In genomic region chr3:175355801-175356335, GRCh38 we compare ENCODE assay signal across 23 cellular contexts.
"Had no signal": no experiment of that assay in that cellular context is flagged by ENCODE, and none has a peak within 500 bp of the region (broad histone marks: within the 10 kb centered on the region; RNA-seq: fewer than 3 reads in every experiment).

No MANE protein-coding gene starts in this region.

- H3K27ac Mint-ChIP-seq: immature natural killer cell; memory B cell; natural killer cell treated with Interleukin-12 subunit alpha and Interleukin-12 subunit beta and Interleukin-15 and Interleukin-18, amount 100 ng/mL, for 72 hours; neural progenitor cell; progenitor cell of endocrine pancreas; stimulated activated effector memory CD8-positive, alpha-beta T cell treated with anti-CD3 and anti-CD28 coated beads, Interleukin-12 subunit alpha, Interleukin-12 subunit beta, amount 100 ng/mL, for 72 hours; type B pancreatic cell had no signal

- H3K9ac ChIP-seq: neural progenitor cell had no signal

- H3K4me1 Mint-ChIP-seq: immature natural killer cell; memory B cell; neural progenitor cell; stimulated activated effector memory CD8-positive, alpha-beta T cell treated with anti-CD3 and anti-CD28 coated beads, Interleukin-12 subunit alpha, Interleukin-12 subunit beta, amount 100 ng/mL, for 72 hours had no signal

- ATAC-seq: gastroesophageal sphincter; lower lobe of right lung; natural killer cell treated with Interleukin-12 subunit alpha and Interleukin-12 subunit beta and Interleukin-15 and Interleukin-18, amount 100 ng/mL, for 72 hours; pancreas; right cardiac atrium; stimulated activated effector memory CD8-positive, alpha-beta T cell treated with anti-CD3 and anti-CD28 coated beads, Interleukin-12 subunit alpha, Interleukin-12 subunit beta, amount 100 ng/mL, for 72 hours; stimulated activated naive CD8-positive, alpha-beta T cell treated with anti-CD3 and anti-CD28 coated beads, Interleukin-15, Interleukin-2, amounts not matched to agents 100 U/mL and 50 U/mL, for 24 hours had no signal

- H3K27me3 ChIP-seq: esophagus squamous epithelium, gastroesophageal sphincter, neural progenitor cell, pancreas, suprapubic skin, thyroid gland had no signal

- H3K36me3 Mint-ChIP-seq: immature natural killer cell; memory B cell; natural killer cell treated with Interleukin-12 subunit alpha and Interleukin-12 subunit beta and Interleukin-15 and Interleukin-18, amount 100 ng/mL, for 72 hours; neural progenitor cell; stimulated activated effector memory CD8-positive, alpha-beta T cell treated with anti-CD3 and anti-CD28 coated beads, Interleukin-12 subunit alpha, Interleukin-12 subunit beta, amount 100 ng/mL, for 72 hours; type B pancreatic cell had no signal

- H2AFZ ChIP-seq: neural progenitor cell had no signal

- H3K4me3 ChIP-seq: esophagus squamous epithelium, gastroesophageal sphincter, left ventricle myocardium inferior, lower lobe of right lung, neural progenitor cell, pancreas, suprapubic skin, thyroid gland had no signal

- H3K9me3 ChIP-seq: esophagus squamous epithelium, gastroesophageal sphincter, left ventricle myocardium inferior, lower lobe of right lung, pancreas, suprapubic skin, thyroid gland had no signal

- H3K9me3 Mint-ChIP-seq: neural progenitor cell, type B pancreatic cell had no signal

- H3K27me3 Mint-ChIP-seq: memory B cell; natural killer cell treated with Interleukin-12 subunit alpha and Interleukin-12 subunit beta and Interleukin-15 and Interleukin-18, amount 100 ng/mL, for 72 hours; progenitor cell of endocrine pancreas; type B pancreatic cell had no signal

- H3K4me3 Mint-ChIP-seq: immature natural killer cell; memory B cell; natural killer cell treated with Interleukin-12 subunit alpha and Interleukin-12 subunit beta and Interleukin-15 and Interleukin-18, amount 100 ng/mL, for 72 hours; neural progenitor cell; stimulated activated effector memory CD8-positive, alpha-beta T cell treated with anti-CD3 and anti-CD28 coated beads, Interleukin-12 subunit alpha, Interleukin-12 subunit beta, amount 100 ng/mL, for 72 hours; type B pancreatic cell had no signal

- H3K4me2 ChIP-seq: neural progenitor cell had no signal

- DNase-seq: dermis blood vessel endothelial cell; esophagus squamous epithelium; foreskin fibroblast; glutamatergic neuron; immature natural killer cell; left ventricle myocardium inferior; lower lobe of right lung; midbrain; nucleus accumbens; pancreas; right cardiac atrium; stimulated activated CD4-positive, alpha-beta T cell treated with anti-CD3 and anti-CD28 coated beads, Interleukin-4, amount 100 ng/mL, for 1 hour; stimulated activated CD8-positive, alpha-beta memory T cell treated with anti-CD3 and anti-CD28 coated beads, Interleukin-4, amount 100 ng/mL, for 48 hours; stimulated activated naive CD8-positive, alpha-beta T cell treated with anti-CD3 and anti-CD28 coated beads, Interleukin-15, Interleukin-2, amounts not matched to agents 100 U/mL and 50 U/mL, for 24 hours; thyroid gland had no signal

- H3K27ac ChIP-seq: esophagus squamous epithelium, gastroesophageal sphincter, left ventricle myocardium inferior, lower lobe of right lung, neural progenitor cell, pancreas, suprapubic skin, thyroid gland had no signal

- H3K4me1 ChIP-seq: esophagus squamous epithelium, gastroesophageal sphincter, left ventricle myocardium inferior, lower lobe of right lung, neural progenitor cell, pancreas, suprapubic skin, thyroid gland had no signal

- H3K36me3 ChIP-seq: esophagus squamous epithelium, gastroesophageal sphincter, left ventricle myocardium inferior, lower lobe of right lung, neural progenitor cell, pancreas, suprapubic skin, thyroid gland had no signal
